In genomic region chr4:40546506-40546905, GRCh38 we compare ENCODE assay signal across 23 cellular contexts.
DNase-seq lines count a peak whose midpoint lies in the region; ATAC-seq and TF ChIP-seq lines count a peak whose summit lies in the region.
"Had no signal": no experiment of that assay in that cellular context is flagged by ENCODE, and none has a peak within 500 bp of the region (broad histone marks: within the 10 kb centered on the region; RNA-seq: fewer than 3 reads in every experiment).

No MANE protein-coding gene starts in this region.

- POLR2A ChIA-PET in activated CD4-positive, alpha-beta memory T cell treated with anti-CD3 and anti-CD28 coated beads, Interleukin-2, amount 10 ng/mL, durations not matched to agents 7 days and 5 days (lab: Charles Lee): no interaction called here

- peak overlapping the region; percentile 90 for H3K27ac Mint-ChIP-seq in progenitor cell of endocrine pancreas
- H3K27ac Mint-ChIP-seq in activated CD4-positive, alpha-beta memory T cell treated with anti-CD3 and anti-CD28 coated beads, Interleukin-2, amount 10 ng/mL, durations not matched to agents 7 days and 5 days: no peak overlapping the region
- H3K27ac Mint-ChIP-seq: activated naive CD4-positive, alpha-beta T cell treated with anti-CD3 and anti-CD28 coated beads for 36 hours; CD4-positive, CD25-positive, alpha-beta regulatory T cell; WTC11 had no signal

- CTCF ChIA-PET in activated CD4-positive, alpha-beta memory T cell treated with anti-CD3 and anti-CD28 coated beads, Interleukin-2, amount 10 ng/mL, durations not matched to agents 7 days and 5 days (lab: Charles Lee): no interaction called here

- H3K4me1 Mint-ChIP-seq in progenitor cell of endocrine pancreas (ENCODE audit: low read depth): peaks cover 28% of the 10 kb centered on the region
- H3K4me1 Mint-ChIP-seq in activated CD4-positive, alpha-beta memory T cell treated with anti-CD3 and anti-CD28 coated beads, Interleukin-2, amount 10 ng/mL, durations not matched to agents 7 days and 5 days: peaks cover 10% of the 10 kb centered on the region

- H3K27me3 ChIP-seq in Peyer's patch: no peaks in the 10 kb centered on the region
- no peaks in the 10 kb centered on the region for H3K27me3 ChIP-seq in left lung
- H3K27me3 ChIP-seq: ascending aorta, esophagus muscularis mucosa, gastrocnemius medialis had no signal

- H3K9me3 ChIP-seq in Peyer's patch: no peaks in the 10 kb centered on the region
- no peaks in the 10 kb centered on the region for H3K9me3 ChIP-seq in left lung
- H3K9me3 ChIP-seq: ascending aorta, esophagus muscularis mucosa, gastrocnemius medialis, SK-N-SH had no signal

- no peak overlapping the region for H3K4me3 Mint-ChIP-seq in progenitor cell of endocrine pancreas (ENCODE audit: low read depth)
- no peak overlapping the region for H3K4me3 Mint-ChIP-seq in activated CD4-positive, alpha-beta memory T cell treated with anti-CD3 and anti-CD28 coated beads, Interleukin-2, amount 10 ng/mL, durations not matched to agents 7 days and 5 days
- H3K4me3 Mint-ChIP-seq: activated naive CD4-positive, alpha-beta T cell treated with anti-CD3 and anti-CD28 coated beads for 36 hours; CD4-positive, CD25-positive, alpha-beta regulatory T cell; WTC11 had no signal

- TF ChIP-seq CTCF in Peyer's patch (IDR thresholded peaks at IDR 0.05) (no peak), left lung (IDR thresholded peaks at IDR 0.05) (no peak), progenitor cell of endocrine pancreas (IDR thresholded peaks at IDR 0.05; ENCODE audit: unreplicated experiment) (no peak)

- intact Hi-C loops in left lung (cut with DNase I): no loop called here

- H3K9me3 Mint-ChIP-seq in progenitor cell of endocrine pancreas (ENCODE audit: low read depth): no peaks in the 10 kb centered on the region
- no peaks in the 10 kb centered on the region for H3K9me3 Mint-ChIP-seq in activated CD4-positive, alpha-beta memory T cell treated with anti-CD3 and anti-CD28 coated beads, Interleukin-2, amount 10 ng/mL, durations not matched to agents 7 days and 5 days
- H3K9me3 Mint-ChIP-seq: activated naive CD4-positive, alpha-beta T cell treated with anti-CD3 and anti-CD28 coated beads for 36 hours; CD4-positive, CD25-positive, alpha-beta regulatory T cell; WTC11 had no signal

- peaks cover 0 to 41% (median 0%) of the 10 kb centered on the region in 4 donors for H3K4me1 ChIP-seq in Peyer's patch
- peaks cover 0 to 56% of the 10 kb centered on the region in 2 donors for H3K4me1 ChIP-seq in left lung
- H3K4me1 ChIP-seq: ascending aorta, gastrocnemius medialis had no signal

- peaks cover 6% of the 10 kb centered on the region for H3K36me3 Mint-ChIP-seq in progenitor cell of endocrine pancreas (ENCODE audit: insufficient read depth)
- H3K36me3 Mint-ChIP-seq in activated CD4-positive, alpha-beta memory T cell treated with anti-CD3 and anti-CD28 coated beads, Interleukin-2, amount 10 ng/mL, durations not matched to agents 7 days and 5 days (ENCODE audit: low read depth): no peaks in the 10 kb centered on the region
- H3K36me3 Mint-ChIP-seq: CD4-positive, CD25-positive, alpha-beta regulatory T cell had no signal

- peak; percentile 30 for DNase-seq in DMS53 treated with DMSO at 0.1 percent for 48 hours (lab: John Stamatoyannopoulos, UW; ENCODE audit: unreplicated experiment)
- peak in 2 of 3 donors; percentile 56 to 82 for DNase-seq in Peyer's patch
- DNase-seq in left lung: peak in 1 of 2 donors; percentile 37
- no peak for DNase-seq in progenitor cell of endocrine pancreas (ENCODE audit: low spot score, unreplicated experiment)
- DNase-seq in stimulated activated naive CD4-positive, alpha-beta T cell (lab: John Stamatoyannopoulos, UW): no peak
- DNase-seq in NCI-H2196 treated with DMSO at 0.1 percent for 48 hours (lab: John Stamatoyannopoulos, UW; ENCODE audit: unreplicated experiment): no peak
- DNase-seq in C1 segment of cervical spinal cord (lab: John Stamatoyannopoulos, UW): no peak
- no peak for DNase-seq in activated CD4-positive, alpha-beta memory T cell treated with anti-CD3 and anti-CD28 coated beads, Interleukin-2, amount 10 ng/mL, durations not matched to agents 7 days and 5 days
- DNase-seq: activated CD4-positive, alpha-beta T cell treated with anti-CD3 and anti-CD28 coated beads, Interleukin-2, amount 50 U/mL, for 4 hours; activated naive CD4-positive, alpha-beta T cell treated with anti-CD3 and anti-CD28 coated beads for 36 hours; CD4-positive, CD25-positive, alpha-beta regulatory T cell; effector memory CD4-positive, alpha-beta T cell; gastrocnemius medialis; KG1; kidney glomerular epithelial cell; MV-4-11; NCI-H1694; NCI-H2227 treated with DMSO at 0.1 percent for 48 hours; right cardiac atrium; SK-N-SH had no signal

- H3K4me3 ChIP-seq in Peyer's patch: peak overlapping the region in 2 of 4 donors; percentile 16 to 32
- H3K4me3 ChIP-seq in left lung: no peak overlapping the region
- H3K4me3 ChIP-seq: ascending aorta, esophagus muscularis mucosa, gastrocnemius medialis had no signal

- peak; percentile 69 for ATAC-seq in left lung
- ATAC-seq: gastrocnemius medialis, right cardiac atrium, WTC11 had no signal

- TF ChIP-seq POLR2A in Peyer's patch (IDR thresholded peaks at IDR 0.05): no peak

- H3K27me3 Mint-ChIP-seq in progenitor cell of endocrine pancreas: no peaks in the 10 kb centered on the region
- no peaks in the 10 kb centered on the region for H3K27me3 Mint-ChIP-seq in activated CD4-positive, alpha-beta memory T cell treated with anti-CD3 and anti-CD28 coated beads, Interleukin-2, amount 10 ng/mL, durations not matched to agents 7 days and 5 days
- H3K27me3 Mint-ChIP-seq: CD4-positive, CD25-positive, alpha-beta regulatory T cell had no signal

- H3K27ac ChIP-seq in Peyer's patch (peak overlapping the region in 3 of 4 donors; percentile 59 to 91 (median 82)), left lung (peak overlapping the region in 1 of 2 donors; percentile 59)
- H3K27ac ChIP-seq: ascending aorta, esophagus muscularis mucosa, gastrocnemius medialis had no signal

- H3K36me3 ChIP-seq in Peyer's patch (no peaks in the 10 kb centered on the region), left lung (peaks cover 0 to 29% of the 10 kb centered on the region in 2 donors)
- H3K36me3 ChIP-seq: ascending aorta, esophagus muscularis mucosa, gastrocnemius medialis had no signal

Comparison
In these comparisons a context has a peak if more than half of its experiments do, and no peak if none do; other contexts are left out.
1. DNase-seq: peak in DMS53 treated with DMSO at 0.1 percent for 48 hours (single experiment) and Peyer's patch (2 of 3); none in progenitor cell of endocrine pancreas (single experiment), stimulated activated naive CD4-positive, alpha-beta T cell (0 of 6), NCI-H2196 treated with DMSO at 0.1 percent for 48 hours (single experiment), C1 segment of cervical spinal cord (0 of 14) and activated CD4-positive, alpha-beta memory T cell treated with anti-CD3 and anti-CD28 coated beads, Interleukin-2, amount 10 ng/mL, durations not matched to agents 7 days and 5 days (single experiment).